Comparison of ENCODE assay signal across 3 cellular contexts in genomic region chr17:27765353-27765752, GRCh38.
"Had no signal": no experiment of that assay in that cellular context is flagged by ENCODE, and none has a peak within 500 bp of the region (broad histone marks: within the 10 kb centered on the region; RNA-seq: fewer than 3 reads in every experiment).

No MANE protein-coding gene starts in this region.

- ATAC-seq: GM12878 had no signal

- DNase-seq: GDM1, GF-D8 had no signal

- H3K4me3 ChIP-seq: GM12878 had no signal
